11 cellular contexts compared by ENCODE assay signal in the genomic region with DNA sequence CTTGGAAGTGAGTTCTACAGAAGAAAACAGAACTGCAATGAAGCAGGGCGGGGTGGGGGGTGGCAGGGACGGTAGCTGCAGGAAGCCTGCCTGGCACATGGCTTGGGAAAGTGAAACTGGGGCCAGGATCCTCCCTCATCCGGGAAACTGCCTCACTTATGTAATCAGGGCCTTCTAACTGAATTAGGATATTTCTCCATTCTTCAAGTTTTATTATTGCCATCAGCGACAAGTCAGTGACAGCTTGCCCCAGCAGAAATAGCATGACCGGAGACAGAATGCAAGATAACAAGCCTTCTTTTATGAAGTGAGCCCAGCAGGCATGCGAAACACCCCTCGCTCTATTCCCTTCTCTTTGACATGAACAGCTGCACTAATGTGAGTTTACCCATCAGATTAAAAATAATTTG.
DNase-seq lines count a peak whose midpoint lies in the region; ATAC-seq and TF ChIP-seq lines count a peak whose summit lies in the region.
"Had no signal": no experiment of that assay in that cellular context is flagged by ENCODE, and none has a peak within 500 bp of the region (broad histone marks: within the 10 kb centered on the region; RNA-seq: fewer than 3 reads in every experiment).

No MANE protein-coding gene starts in this region.

- H3K36me3 ChIP-seq in testis (ENCODE audit: low read depth, missing control alignments), result no peaks in the 10 kb centered on the region
- H3K36me3 ChIP-seq in Karpas-422 (ENCODE audit: insufficient read depth, low read length), result no peaks in the 10 kb centered on the region

- no peaks in the 10 kb centered on the region for H3K79me2 ChIP-seq in Karpas-422 (ENCODE audit: low read length)

- H4K20me1 ChIP-seq in Karpas-422 (ENCODE audit: insufficient read depth, low read depth, low read length), result no peaks in the 10 kb centered on the region

- WGBS in testis, 2 donors, result 62 to 64% methylated on average over 7 of the region's 7 CpGs

- H2AFZ ChIP-seq in Karpas-422 (ENCODE audit: low read length), result no peak overlapping the region

- DNase-seq in DMS53 (lab: John Stamatoyannopoulos, UW), result peak; percentile 14
- DNase-seq in DMS53 treated with DMSO at 0.1 percent for 48 hours (lab: John Stamatoyannopoulos, UW; ENCODE audit: unreplicated experiment), result no peak
- DNase-seq in amygdala (lab: John Stamatoyannopoulos, UW), result peak in 29 of 56 donors; percentile 5 to 64 (median 32)
- DNase-seq in left kidney (ENCODE audit: low read depth, low spot score), result peak; percentile 46
- DNase-seq in testis, result peak; percentile 34
- DNase-seq in NCI-H2107 treated with DMSO at 0.1 percent for 48 hours (lab: John Stamatoyannopoulos, UW; ENCODE audit: unreplicated experiment), result no peak
- no peak for DNase-seq in Karpas-422
- DNase-seq: NCI-H187 had no signal

- no peaks in the 10 kb centered on the region for H3K9me2 ChIP-seq in Karpas-422 (replicated peaks; ENCODE audit: insufficient read depth, low read length)

- intact Hi-C loops in testis (cut with DNase I; ENCODE audit: low total_unique reads), result no loop called here

- H3K9me3 ChIP-seq in testis, result no peaks in the 10 kb centered on the region
- H3K9me3 ChIP-seq in Karpas-422 (ENCODE audit: low read length), result no peaks in the 10 kb centered on the region

- H3K27me3 ChIP-seq in testis (no peaks in the 10 kb centered on the region), Karpas-422 (ENCODE audit: low read length) (no peaks in the 10 kb centered on the region)

- ATAC-seq in GM21528 (IDR thresholded peaks at IDR 0.05; ENCODE audit: low FRiP score, unreplicated experiment), result no peak
- ATAC-seq: WTC11 had no signal

- H3K4me3 ChIP-seq in testis, result no peak overlapping the region
- H3K4me3 ChIP-seq in Karpas-422 (ENCODE audit: low read length), result no peak overlapping the region

- TF ChIP-seq POLR2A in testis (IDR thresholded peaks at IDR 0.05), result no peak

- no peak overlapping the region for H3K4me2 ChIP-seq in Karpas-422 (ENCODE audit: low read depth, low read length, poor library complexity, severe bottlenecking)

- H3K4me1 ChIP-seq in testis (no peaks in the 10 kb centered on the region), Karpas-422 (ENCODE audit: low read length) (no peaks in the 10 kb centered on the region)

- no peak overlapping the region for H3K9ac ChIP-seq in Karpas-422 (ENCODE audit: low read length)

- no peak for TF ChIP-seq CTCF in testis (IDR thresholded peaks at IDR 0.05)

- H3K27ac ChIP-seq in testis (no peak overlapping the region), Karpas-422 (ENCODE audit: low read length) (no peak overlapping the region)
- H3K27ac ChIP-seq: 22Rv1 had no signal

Comparison
In these comparisons a context has a peak if more than half of its experiments do, and no peak if none do; other contexts are left out.
1. DNase-seq: peak in DMS53 (single experiment), amygdala (29 of 56), left kidney (single experiment) and testis (single experiment); none in DMS53 treated with DMSO at 0.1 percent for 48 hours (single experiment), NCI-H2107 treated with DMSO at 0.1 percent for 48 hours (single experiment) and Karpas-422 (single experiment).